ENCODE assay signal across 2 cellular contexts in the genomic region with DNA sequence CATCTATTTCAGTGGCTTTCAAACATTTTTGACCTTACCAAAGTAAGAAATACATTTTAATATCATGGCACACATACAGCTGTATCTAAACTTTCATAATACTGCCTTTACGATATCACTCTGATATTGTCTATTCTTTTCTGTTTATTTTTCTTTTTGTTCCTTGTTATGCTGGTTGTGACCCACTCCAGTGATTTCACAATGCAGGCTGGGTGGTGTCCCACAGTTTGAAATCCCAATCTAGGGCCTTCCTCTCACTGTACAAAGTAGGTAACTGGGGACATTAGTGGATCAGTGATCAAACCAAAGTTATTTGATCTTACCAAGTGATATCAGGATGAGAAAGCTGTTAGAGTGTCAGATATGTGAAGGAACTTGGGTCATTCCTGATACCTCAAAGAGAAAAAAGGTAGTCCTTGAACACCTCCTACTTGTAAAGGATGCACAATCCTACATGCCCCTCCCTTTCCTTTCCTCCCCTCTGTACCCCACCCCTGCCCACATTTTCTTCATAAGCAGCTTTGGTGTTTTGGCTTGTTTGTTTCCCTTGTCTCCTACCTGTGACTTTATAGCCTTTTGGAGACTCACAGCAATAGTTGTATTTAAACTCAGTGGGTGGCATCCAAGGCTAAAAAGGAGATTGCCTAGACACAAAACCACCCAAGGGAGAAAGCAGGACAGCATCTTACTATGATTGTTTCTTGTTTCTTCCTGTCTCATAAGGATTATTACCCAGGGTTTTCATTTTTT.
TF ChIP-seq lines count a peak whose summit lies in the region.

No MANE protein-coding gene starts in this region.

TF ChIP-seq in SK-N-SH, 30 proteins besides CTCF, POLR2A, EP300 and RAD21 (continued from another document):
- TF ChIP-seq, protein P1, sequence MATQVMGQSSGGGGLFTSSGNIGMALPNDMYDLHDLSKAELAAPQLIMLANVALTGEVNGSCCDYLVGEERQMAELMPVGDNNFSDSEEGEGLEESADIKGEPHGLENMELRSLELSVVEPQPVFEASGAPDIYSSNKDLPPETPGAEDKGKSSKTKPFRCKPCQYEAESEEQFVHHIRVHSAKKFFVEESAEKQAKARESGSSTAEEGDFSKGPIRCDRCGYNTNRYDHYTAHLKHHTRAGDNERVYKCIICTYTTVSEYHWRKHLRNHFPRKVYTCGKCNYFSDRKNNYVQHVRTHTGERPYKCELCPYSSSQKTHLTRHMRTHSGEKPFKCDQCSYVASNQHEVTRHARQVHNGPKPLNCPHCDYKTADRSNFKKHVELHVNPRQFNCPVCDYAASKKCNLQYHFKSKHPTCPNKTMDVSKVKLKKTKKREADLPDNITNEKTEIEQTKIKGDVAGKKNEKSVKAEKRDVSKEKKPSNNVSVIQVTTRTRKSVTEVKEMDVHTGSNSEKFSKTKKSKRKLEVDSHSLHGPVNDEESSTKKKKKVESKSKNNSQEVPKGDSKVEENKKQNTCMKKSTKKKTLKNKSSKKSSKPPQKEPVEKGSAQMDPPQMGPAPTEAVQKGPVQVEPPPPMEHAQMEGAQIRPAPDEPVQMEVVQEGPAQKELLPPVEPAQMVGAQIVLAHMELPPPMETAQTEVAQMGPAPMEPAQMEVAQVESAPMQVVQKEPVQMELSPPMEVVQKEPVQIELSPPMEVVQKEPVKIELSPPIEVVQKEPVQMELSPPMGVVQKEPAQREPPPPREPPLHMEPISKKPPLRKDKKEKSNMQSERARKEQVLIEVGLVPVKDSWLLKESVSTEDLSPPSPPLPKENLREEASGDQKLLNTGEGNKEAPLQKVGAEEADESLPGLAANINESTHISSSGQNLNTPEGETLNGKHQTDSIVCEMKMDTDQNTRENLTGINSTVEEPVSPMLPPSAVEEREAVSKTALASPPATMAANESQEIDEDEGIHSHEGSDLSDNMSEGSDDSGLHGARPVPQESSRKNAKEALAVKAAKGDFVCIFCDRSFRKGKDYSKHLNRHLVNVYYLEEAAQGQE (IDR thresholded peaks at IDR 0.05; ENCODE audit: low read depth, low read length), result no peak

TF ChIP-seq in SK-N-SH treated with all-trans-retinoic acid at 6 μM for 48 hours, 23 proteins besides CTCF, POLR2A, EP300 and RAD21 (continued from another document):
- TF ChIP-seq TOX (CRISPR knock-in tag; IDR thresholded peaks at IDR 0.05; ENCODE audit: borderline replicate concordance) (no peak), GLIS3 (CRISPR knock-in tag; IDR thresholded peaks at IDR 0.05) (no peak), SNAI2 (CRISPR knock-in tag; IDR thresholded peaks at IDR 0.05) (no peak), CSDC2 (CRISPR knock-in tag; IDR thresholded peaks at IDR 0.05) (no peak), ZFP3 (CRISPR knock-in tag; IDR thresholded peaks at IDR 0.05) (no peak), ESRRG (CRISPR knock-in tag; IDR thresholded peaks at IDR 0.05) (no peak), TCF4 (CRISPR knock-in tag; IDR thresholded peaks at IDR 0.05; ENCODE audit: borderline replicate concordance) (no peak), BACH2 (CRISPR knock-in tag; IDR thresholded peaks at IDR 0.05; ENCODE audit: borderline replicate concordance) (no peak), ZNF565 (CRISPR knock-in tag; conservative IDR thresholded peaks at IDR 0.05; ENCODE audit: low read depth) (no peak)
